9 cellular contexts compared by ENCODE assay signal in genomic region chr1:39525366-39526165, GRCh38. TPM values are rescaled to one million over a fixed set of nuclear protein-coding genes. Genes with fewer than 3 reads are reported as not detected.
A peak's percentile ranks its signal among the peaks of the same experiment; 100 is the strongest.
DNase-seq lines count a peak whose midpoint lies in the region; ATAC-seq and TF ChIP-seq lines count a peak whose summit lies in the region.
"Had no signal": no experiment of that assay in that cellular context is flagged by ENCODE, and none has a peak within 500 bp of the region (broad histone marks: within the 10 kb centered on the region; RNA-seq: fewer than 3 reads in every experiment).

No MANE protein-coding gene starts in this region.

- H3K27ac Mint-ChIP-seq in chondrocyte (ENCODE audit: unreplicated experiment), result no peak overlapping the region

- H3K27me3 Mint-ChIP-seq in chondrocyte (ENCODE audit: low read depth), result no peaks in the 10 kb centered on the region

- H3K36me3 Mint-ChIP-seq in chondrocyte (ENCODE audit: low read depth), result peaks cover 7% of the 10 kb centered on the region

- no peak overlapping the region for H3K4me3 Mint-ChIP-seq in chondrocyte (ENCODE audit: unreplicated experiment)

- TF ChIP-seq CTCF in GM12865 (IDR thresholded peaks at IDR 0.05; ENCODE audit: insufficient read depth, low read depth, low read length, missing control alignments), result no peak
- TF ChIP-seq CTCF in GM20000 (IDR thresholded peaks at IDR 0.05; ENCODE audit: extremely low read depth, missing control alignments), result no peak
- TF ChIP-seq CTCF in chondrocyte (IDR thresholded peaks at IDR 0.05), result no peak

- no peaks in the 10 kb centered on the region for H3K9me3 Mint-ChIP-seq in chondrocyte (ENCODE audit: low read depth)

- peak overlapping the region; percentile 24; the same call in 1 of the 2 replicates for H3K4me3 ChIP-seq in GM12865 (ENCODE audit: low read depth, low read length)

- peak; percentile 78 for ATAC-seq in HG03521 (IDR thresholded peaks at IDR 0.05; ENCODE audit: unreplicated experiment)
- ATAC-seq: HCT116 had no signal

- H3K4me1 Mint-ChIP-seq in chondrocyte (ENCODE audit: low read depth), result no peaks in the 10 kb centered on the region

- DNase-seq in GM12865 (ENCODE audit: low read depth), result peak; percentile 94
- peak; percentile 69 for DNase-seq in GM20000 (ENCODE audit: low spot score)
- DNase-seq in chondrocyte (ENCODE audit: low spot score), result peak; percentile 58
- no peak for DNase-seq in NCI-H187 (lab: John Stamatoyannopoulos, UW)
- DNase-seq in NCI-H1417 treated with DMSO at 0.1 percent for 48 hours (lab: John Stamatoyannopoulos, UW), result no peak
- DNase-seq in NCI-H2081 treated with DMSO at 0.1 percent for 48 hours (lab: John Stamatoyannopoulos, UW), result no peak
- DNase-seq in occipital lobe (lab: John Stamatoyannopoulos, UW), result no peak

RNA-seq across cellular contexts. Expression of gene BMP8A, which starts 34.1 kb away (rescaled TPM):
- total RNA-seq in chondrocyte, result 0.12 TPM in 1 of 3 replicates, not detected in the others
- total RNA-seq in occipital lobe, result 0.16 TPM

RNA-seq across cellular contexts. Expression of gene PABPC4, which starts 51.0 kb away (rescaled TPM):
- total RNA-seq in chondrocyte, result 240 to 256 TPM (median 243 TPM) in 3 replicates
- total RNA-seq in occipital lobe, result 94.2 TPM

Comparison
In these comparisons a context has a peak if more than half of its experiments do, and no peak if none do; other contexts are left out.
1. DNase-seq: peak in GM12865 (single experiment), GM20000 (single experiment) and chondrocyte (single experiment); none in NCI-H187 (0 of 2), NCI-H1417 treated with DMSO at 0.1 percent for 48 hours (single experiment), NCI-H2081 treated with DMSO at 0.1 percent for 48 hours (single experiment) and occipital lobe (single experiment).